In genomic region chr7:140810830-140811556, GRCh38 we compare ENCODE assay signal across 8 cellular contexts.
A peak's percentile ranks its signal among the peaks of the same experiment; 100 is the strongest.
DNase-seq lines count a peak whose midpoint lies in the region; ATAC-seq and TF ChIP-seq lines count a peak whose summit lies in the region.

No MANE protein-coding gene starts in this region.

- ATAC-seq in CD4-positive, CD25-positive, alpha-beta regulatory T cell (ENCODE audit: low read depth in 2 of 2), result peak; percentile 53 to 71
- ATAC-seq in GM19324 (IDR thresholded peaks at IDR 0.05; ENCODE audit: low FRiP score, unreplicated experiment) (peak; percentile 83), HG03571 (IDR thresholded peaks at IDR 0.05; ENCODE audit: unreplicated experiment) (peak; percentile 85)
- ATAC-seq in activated CD8-positive, alpha-beta T cell treated with anti-CD3 and anti-CD28 coated beads, Interleukin-2, amount 10 ng/mL, durations not matched to agents 7 days and 5 days, result peak; percentile 94

- H3K27ac Mint-ChIP-seq in CD4-positive, CD25-positive, alpha-beta regulatory T cell, result peak overlapping the region in 1 of 3 donors; percentile 0
- no peak overlapping the region for H3K27ac Mint-ChIP-seq in activated CD8-positive, alpha-beta T cell treated with anti-CD3 and anti-CD28 coated beads, Interleukin-2, amount 10 ng/mL, durations not matched to agents 7 days and 5 days
- no peak overlapping the region for H3K27ac Mint-ChIP-seq in endodermal cell

- no peak overlapping the region for H3K4me3 Mint-ChIP-seq in CD4-positive, CD25-positive, alpha-beta regulatory T cell
- no peak overlapping the region for H3K4me3 Mint-ChIP-seq in activated CD8-positive, alpha-beta T cell treated with anti-CD3 and anti-CD28 coated beads, Interleukin-2, amount 10 ng/mL, durations not matched to agents 7 days and 5 days
- no peak overlapping the region for H3K4me3 Mint-ChIP-seq in endodermal cell

- no peak overlapping the region for H3K4me3 ChIP-seq in CD4-positive, CD25-positive, alpha-beta regulatory T cell (ENCODE audit: low read depth, low read length)
- H3K4me3 ChIP-seq in endodermal cell (ENCODE audit: low read length), result no peak overlapping the region

- POLR2A ChIA-PET in activated CD8-positive, alpha-beta T cell treated with anti-CD3 and anti-CD28 coated beads, Interleukin-2, amount 10 ng/mL, durations not matched to agents 7 days and 5 days (lab: Charles Lee), result interaction anchor here (1.6 kb wide), 1 partner anchor 203 kb away, joined by 6 read pairs; no protein-coding TSS in a partner anchor

- 0 to 66% methylated on average over 1 to 5 of the region's 5 CpGs for WGBS in endodermal cell (ENCODE audit: insufficient coverage in 1 of 2, insufficient read length in 1 of 2), 2 experiments

- peak; percentile 91 for TF ChIP-seq CTCF in endodermal cell (conservative IDR thresholded peaks at IDR 0.05)

- peaks cover 2 to 6% (median 5%) of the 10 kb centered on the region in 4 donors for H3K4me1 Mint-ChIP-seq in CD4-positive, CD25-positive, alpha-beta regulatory T cell
- H3K4me1 Mint-ChIP-seq in activated CD8-positive, alpha-beta T cell treated with anti-CD3 and anti-CD28 coated beads, Interleukin-2, amount 10 ng/mL, durations not matched to agents 7 days and 5 days (ENCODE audit: low read depth), result no peaks in the 10 kb centered on the region
- H3K4me1 Mint-ChIP-seq in endodermal cell, result peaks cover 2% of the 10 kb centered on the region

- H3K27me3 Mint-ChIP-seq in CD4-positive, CD25-positive, alpha-beta regulatory T cell, result no peaks in the 10 kb centered on the region
- H3K27me3 Mint-ChIP-seq in activated CD8-positive, alpha-beta T cell treated with anti-CD3 and anti-CD28 coated beads, Interleukin-2, amount 10 ng/mL, durations not matched to agents 7 days and 5 days (ENCODE audit: low read depth), result no peaks in the 10 kb centered on the region
- no peaks in the 10 kb centered on the region for H3K27me3 Mint-ChIP-seq in endodermal cell (ENCODE audit: insufficient read depth)

- peaks cover 6% of the 10 kb centered on the region for H3K36me3 ChIP-seq in CD4-positive, CD25-positive, alpha-beta regulatory T cell (ENCODE audit: control insufficient read depth, insufficient read depth, low read length)
- peaks cover 6% of the 10 kb centered on the region for H3K36me3 ChIP-seq in endodermal cell (ENCODE audit: control insufficient read depth, insufficient read depth, low read length)

- no peak overlapping the region for H3K9ac ChIP-seq in endodermal cell (ENCODE audit: extremely low read depth, low read length, poor library complexity, severe bottlenecking)

- H3K9me3 Mint-ChIP-seq in CD4-positive, CD25-positive, alpha-beta regulatory T cell, result no peaks in the 10 kb centered on the region
- no peaks in the 10 kb centered on the region for H3K9me3 Mint-ChIP-seq in activated CD8-positive, alpha-beta T cell treated with anti-CD3 and anti-CD28 coated beads, Interleukin-2, amount 10 ng/mL, durations not matched to agents 7 days and 5 days (ENCODE audit: insufficient read depth)
- no peaks in the 10 kb centered on the region for H3K9me3 Mint-ChIP-seq in endodermal cell

- H3K27me3 ChIP-seq in CD4-positive, CD25-positive, alpha-beta regulatory T cell (ENCODE audit: control insufficient read depth, insufficient read depth, low read length), result no peaks in the 10 kb centered on the region
- H3K27me3 ChIP-seq in endodermal cell (ENCODE audit: control insufficient read depth, insufficient read depth, low read length, poor library complexity, severe bottlenecking), result no peaks in the 10 kb centered on the region

- no peaks in the 10 kb centered on the region for H3K36me3 Mint-ChIP-seq in CD4-positive, CD25-positive, alpha-beta regulatory T cell
- H3K36me3 Mint-ChIP-seq in activated CD8-positive, alpha-beta T cell treated with anti-CD3 and anti-CD28 coated beads, Interleukin-2, amount 10 ng/mL, durations not matched to agents 7 days and 5 days (ENCODE audit: low read depth), result no peaks in the 10 kb centered on the region
- peaks cover 12% of the 10 kb centered on the region for H3K36me3 Mint-ChIP-seq in endodermal cell (ENCODE audit: low read depth)

- CTCF ChIA-PET in activated CD8-positive, alpha-beta T cell treated with anti-CD3 and anti-CD28 coated beads, Interleukin-2, amount 10 ng/mL, durations not matched to agents 7 days and 5 days (lab: Charles Lee), result interaction anchor here (0.6 to 5.7 kb wide), 40 partner anchors 8 to 927 kb away, joined by 3 to 97 read pairs (median 5); partner anchors contain the start of genes BRAF, MRPS33 and SSBP1

- DNase-seq in CD4-positive, CD25-positive, alpha-beta regulatory T cell, result peak; percentile 33 to 75 (median 71)
- DNase-seq in NCI-H82 (lab: John Stamatoyannopoulos, UW), result peak; percentile 85
- DNase-seq in activated CD8-positive, alpha-beta T cell treated with anti-CD3 and anti-CD28 coated beads, Interleukin-2, amount 10 ng/mL, durations not matched to agents 7 days and 5 days, result peak; percentile 77
- peak; percentile 88 for DNase-seq in endodermal cell
- peak; percentile 70 for DNase-seq in mucosa of gallbladder (ENCODE audit: low spot score)
- DNase-seq in stimulated activated CD8-positive, alpha-beta memory T cell treated with anti-CD3 and anti-CD28 coated beads, Interleukin-7, amount 100 ng/mL, for 48 hours (ENCODE audit: extremely low read depth in 1 of 2, low read depth in 1 of 2), result peak; percentile 2 to 11

- H3K9me3 ChIP-seq in CD4-positive, CD25-positive, alpha-beta regulatory T cell (ENCODE audit: control insufficient read depth in 2 of 2, low read length in 2 of 2), result no peaks in the 10 kb centered on the region
- H3K9me3 ChIP-seq in endodermal cell (ENCODE audit: control insufficient read depth, low read length), result no peaks in the 10 kb centered on the region

- H3K4me1 ChIP-seq in CD4-positive, CD25-positive, alpha-beta regulatory T cell (ENCODE audit: control insufficient read depth, insufficient read depth, low read length, poor library complexity, severe bottlenecking), result no peaks in the 10 kb centered on the region
- no peaks in the 10 kb centered on the region for H3K4me1 ChIP-seq in endodermal cell (ENCODE audit: control insufficient read depth, insufficient read depth, low read length)

- H3K27ac ChIP-seq in CD4-positive, CD25-positive, alpha-beta regulatory T cell (ENCODE audit: insufficient read depth, low read length, poor library complexity, severe bottlenecking), result no peak overlapping the region
- H3K27ac ChIP-seq in endodermal cell (ENCODE audit: low read depth, low read length), result no peak overlapping the region

Comparison
In these comparisons a context has a peak if more than half of its experiments do, and no peak if none do; other contexts are left out.
1. DNase-seq: peak in every context shown above with its lines; median percentile 88 in endodermal cell; 85 in NCI-H82; 77 in activated CD8-positive, alpha-beta T cell treated with anti-CD3 and anti-CD28 coated beads, Interleukin-2, amount 10 ng/mL, durations not matched to agents 7 days and 5 days; 71 in CD4-positive, CD25-positive, alpha-beta regulatory T cell; 70 in mucosa of gallbladder; 6 in stimulated activated CD8-positive, alpha-beta memory T cell treated with anti-CD3 and anti-CD28 coated beads, Interleukin-7, amount 100 ng/mL, for 48 hours.